Comparison of ENCODE assay signal across 7 cellular contexts in the genomic region with DNA sequence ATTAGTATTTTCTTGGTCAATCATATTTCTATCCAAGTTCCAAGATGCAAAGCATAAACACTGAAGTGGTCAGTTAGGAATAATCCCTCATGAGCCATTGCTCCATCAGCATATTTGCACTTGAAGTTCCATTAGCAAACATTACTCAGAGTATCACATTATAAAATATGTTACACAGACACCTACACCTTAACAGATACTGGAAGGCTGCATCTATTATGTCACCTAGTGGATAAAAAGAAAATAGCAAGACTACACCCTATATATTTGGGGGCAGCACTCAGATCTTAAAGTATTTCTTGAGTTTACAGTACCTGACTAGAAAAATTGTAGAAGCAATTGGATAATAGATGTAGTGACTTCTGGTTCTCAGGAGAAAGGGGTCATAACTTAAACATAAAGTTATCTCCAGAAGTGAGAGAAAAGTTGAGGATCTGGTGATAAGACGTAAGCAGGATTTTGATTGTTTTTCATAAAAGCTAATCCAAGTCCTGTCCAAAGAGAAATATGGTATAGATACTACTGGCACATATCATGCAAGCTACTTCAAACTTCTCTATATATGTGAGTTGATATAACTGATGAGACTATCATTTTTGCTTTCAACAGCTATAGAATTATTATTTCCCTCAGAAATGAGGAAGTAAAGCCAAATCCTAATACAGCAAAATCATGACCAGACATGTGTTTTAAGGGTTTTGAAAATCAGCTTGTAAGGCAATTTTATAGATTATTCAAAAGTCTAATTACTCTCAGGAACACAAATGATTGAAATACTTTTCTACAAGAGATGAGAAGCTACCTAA.
DNase-seq lines count a peak whose midpoint lies in the region; ATAC-seq and TF ChIP-seq lines count a peak whose summit lies in the region.

No MANE protein-coding gene starts in this region.

- no peaks in the 10 kb centered on the region for H3K79me2 ChIP-seq in Loucy (ENCODE audit: insufficient read depth, low read length)

- no peaks in the 10 kb centered on the region for H3F3A ChIP-seq in Loucy (ENCODE audit: low read depth)

- H3K9ac ChIP-seq in Loucy (ENCODE audit: low read depth, low read length, poor library complexity, severe bottlenecking), result no peak overlapping the region

- intact Hi-C loops in sciatic nerve (cut with DNase I), result no loop called here

- CTCF ChIA-PET in HEK293 (lab: Yijun Ruan, JAX), result interaction anchor here (0.6 to 3.0 kb wide), 5 partner anchors 10 to 1733 kb away, joined by 3 to 25 read pairs (median 3); no protein-coding TSS in a partner anchor

- no peaks in the 10 kb centered on the region for H4K20me1 ChIP-seq in Loucy (ENCODE audit: insufficient read depth, low read length, poor library complexity, severe bottlenecking)

- H3K27me3 ChIP-seq in Loucy (ENCODE audit: insufficient read depth, low read length, poor library complexity, severe bottlenecking), result no peaks in the 10 kb centered on the region

- H3K4me3 ChIP-seq in HEK293 (ENCODE audit: low read depth, low read length) (no peak overlapping the region), Loucy (ENCODE audit: low read length, poor library complexity, severe bottlenecking) (no peak overlapping the region), epithelial cell of esophagus (ENCODE audit: low read length) (no peak overlapping the region)

- no peak overlapping the region for H2AFZ ChIP-seq in Loucy (ENCODE audit: low read length)

- H3K4me2 ChIP-seq in Loucy (ENCODE audit: low read depth, low read length, poor library complexity, severe bottlenecking), result no peak overlapping the region

- peak; percentile 94 for ATAC-seq in GM18511 (IDR thresholded peaks at IDR 0.05; ENCODE audit: unreplicated experiment)
- ATAC-seq in sciatic nerve, result no peak

- H3K9me3 ChIP-seq in HEK293 (ENCODE audit: control insufficient read depth, insufficient read depth, low read depth, low read length) (no peaks in the 10 kb centered on the region), Loucy (ENCODE audit: insufficient read depth, low read depth, low read length) (no peaks in the 10 kb centered on the region)

- no peak for TF ChIP-seq CTCF in HEK293 (tag by site-specific recombination; IDR thresholded peaks at IDR 0.05)
- peak; percentile 92 for TF ChIP-seq CTCF in Loucy (conservative IDR thresholded peaks at IDR 0.05; ENCODE audit: low read length)
- TF ChIP-seq CTCF in epithelial cell of esophagus (IDR thresholded peaks at IDR 0.05; ENCODE audit: insufficient read depth, low read depth, low read length, missing control alignments), result peak; percentile 46

- no peak overlapping the region for H3K27ac ChIP-seq in HEK293 (ENCODE audit: extremely low read depth, low read depth, low read length)

- H3K4me1 ChIP-seq in HEK293 (ENCODE audit: control insufficient read depth, insufficient read depth, low read length) (no peaks in the 10 kb centered on the region), Loucy (ENCODE audit: insufficient read depth, low read length, poor library complexity, severe bottlenecking) (no peaks in the 10 kb centered on the region)

- peak; percentile 69 for DNase-seq in epithelial cell of esophagus (ENCODE audit: low read depth)
- DNase-seq in NCI-H2029 (lab: John Stamatoyannopoulos, UW), result no peak
- no peak for DNase-seq in sciatic nerve (ENCODE audit: low spot score)
- no peak for DNase-seq in activated CD4-positive, CD25-positive, alpha-beta regulatory T cell (lab: John Stamatoyannopoulos, UW)

- no peaks in the 10 kb centered on the region for H3K36me3 ChIP-seq in HEK293 (ENCODE audit: control insufficient read depth in 2 of 2, insufficient read depth in 1 of 2, low read length in 2 of 2)
- H3K36me3 ChIP-seq in Loucy (ENCODE audit: insufficient read depth, low read length), result no peaks in the 10 kb centered on the region

- POLR2A ChIA-PET in HEK293 (lab: Yijun Ruan, JAX), result no interaction called here

- no peaks in the 10 kb centered on the region for H3K9me2 ChIP-seq in Loucy (replicated peaks; ENCODE audit: low read depth, low read length)

TF ChIP-seq in HEK293, 187 proteins besides CTCF, POLR2A, EP300 and RAD21:
- no peak for TF ChIP-seq ZNF768 (tag by site-specific recombination; IDR thresholded peaks at IDR 0.05)
- TF ChIP-seq ZNF302 (tag by site-specific recombination; IDR thresholded peaks at IDR 0.05; ENCODE audit: low read depth), result no peak
- TF ChIP-seq ZNF521 (tag by site-specific recombination; IDR thresholded peaks at IDR 0.05), result no peak
- 0 out of 2 replicates have a peak, but pooled peaks have one; percentile 11 for TF ChIP-seq ZNF654 (tag by site-specific recombination; IDR thresholded peaks at IDR 0.05; ENCODE audit: low read depth)
- TF ChIP-seq ZNF114 (tag by site-specific recombination; IDR thresholded peaks at IDR 0.05), result no peak
